Comparison of ENCODE assay signal across 24 cellular contexts in genomic region chr21:30710499-30710898, GRCh38. TPM values are rescaled to one million over a fixed set of nuclear protein-coding genes. Genes with fewer than 3 reads are reported as not detected.
A peak's percentile ranks its signal among the peaks of the same experiment; 100 is the strongest.
DNase-seq lines count a peak whose midpoint lies in the region; ATAC-seq lines count a peak whose summit lies in the region.
"Had no signal": no experiment of that assay in that cellular context is flagged by ENCODE, and none has a peak within 500 bp of the region (broad histone marks: within the 10 kb centered on the region; RNA-seq: fewer than 3 reads in every experiment).

No MANE protein-coding gene starts in this region.

- H3K4me3 Mint-ChIP-seq in activated T-helper 17 cell treated with anti-CD3 and anti-CD28 coated beads, Interleukin-2, amount 50 U/mL, for 72 hours, result peak overlapping the region; percentile 5
- H3K4me3 Mint-ChIP-seq: CD4-positive, alpha-beta T cell; natural killer cell; stimulated activated naive B cell treated with anti-CD40 and anti-IgM and Interleukin-4, amounts not matched to agents 10 μg/mL and 1 μg/mL and 100 μg/mL, for 72 hours had no signal

- H3K27me3 Mint-ChIP-seq in activated T-helper 17 cell treated with anti-CD3 and anti-CD28 coated beads, Interleukin-2, amount 50 U/mL, for 72 hours, result no peaks in the 10 kb centered on the region
- H3K27me3 Mint-ChIP-seq: CD4-positive, alpha-beta T cell; stimulated activated naive B cell treated with anti-CD40 and anti-IgM and Interleukin-4, amounts not matched to agents 10 μg/mL and 1 μg/mL and 100 μg/mL, for 72 hours had no signal

- peak overlapping the region; percentile 78 for H3K27ac Mint-ChIP-seq in activated T-helper 17 cell treated with anti-CD3 and anti-CD28 coated beads, Interleukin-2, amount 50 U/mL, for 72 hours
- H3K27ac Mint-ChIP-seq: CD4-positive, alpha-beta T cell; natural killer cell; stimulated activated naive B cell treated with anti-CD40 and anti-IgM and Interleukin-4, amounts not matched to agents 10 μg/mL and 1 μg/mL and 100 μg/mL, for 72 hours had no signal

- peak; percentile 36 for DNase-seq in stimulated activated CD4-positive, alpha-beta T cell treated with anti-CD3 and anti-CD28 coated beads, Interleukin-15, amount 100 ng/mL, for 24 hours
- DNase-seq in stimulated activated CD4-positive, alpha-beta T cell treated with anti-CD3 and anti-CD28 coated beads, Interleukin-12 subunit alpha, Interleukin-12 subunit beta, amount 100 ng/mL, for 4 hours, result no peak
- DNase-seq in stimulated activated CD4-positive, alpha-beta T cell treated with anti-CD3 and anti-CD28 coated beads, Interleukin-1b, Interleukin-23, amount 100 ng/mL, for 48 hours, result peak; percentile 48
- DNase-seq in hypothalamus (lab: John Stamatoyannopoulos, UW), result no peak
- no peak for DNase-seq in SHP77 treated with DMSO at 0.1 percent for 48 hours (lab: John Stamatoyannopoulos, UW)
- DNase-seq in NCI-H510A (lab: John Stamatoyannopoulos, UW), result no peak
- DNase-seq: CD4-positive, alpha-beta T cell; cerebellar nuclear complex; effector CD8-positive, alpha-beta T cell; left cardiac atrium; mesendoderm; natural killer cell; NCI-H1417; NCI-H2107; RPMI8226; spleen; stimulated activated naive B cell treated with anti-CD40 and anti-IgM and Interleukin-4, amounts not matched to agents 10 μg/mL and 1 μg/mL and 100 μg/mL, for 72 hours; tibial artery had no signal

- peaks cover 5% of the 10 kb centered on the region for H3K9me3 Mint-ChIP-seq in activated T-helper 17 cell treated with anti-CD3 and anti-CD28 coated beads, Interleukin-2, amount 50 U/mL, for 72 hours
- H3K9me3 Mint-ChIP-seq: CD4-positive, alpha-beta T cell had no signal

- H3K4me1 Mint-ChIP-seq in activated T-helper 17 cell treated with anti-CD3 and anti-CD28 coated beads, Interleukin-2, amount 50 U/mL, for 72 hours, result no peaks in the 10 kb centered on the region
- H3K4me1 Mint-ChIP-seq: natural killer cell had no signal

- no peaks in the 10 kb centered on the region for H3K36me3 Mint-ChIP-seq in activated T-helper 17 cell treated with anti-CD3 and anti-CD28 coated beads, Interleukin-2, amount 50 U/mL, for 72 hours (ENCODE audit: low read depth)
- H3K36me3 Mint-ChIP-seq: natural killer cell; stimulated activated naive B cell treated with anti-CD40 and anti-IgM and Interleukin-4, amounts not matched to agents 10 μg/mL and 1 μg/mL and 100 μg/mL, for 72 hours had no signal

- ATAC-seq in activated T-helper 17 cell treated with anti-CD3 and anti-CD28 coated beads, Interleukin-2, amount 50 U/mL, for 72 hours (replicated peaks), result peak; percentile 91
- ATAC-seq: gastroesophageal sphincter, left cardiac atrium, natural killer cell had no signal

RNA-seq across cellular contexts. Expression of gene KRTAP21-3, which starts 8.1 kb away (rescaled TPM):
- not detected for total RNA-seq in activated T-helper 17 cell treated with anti-CD3 and anti-CD28 coated beads, Interleukin-2, amount 50 U/mL, for 72 hours
- total RNA-seq: ascending aorta; CD4-positive, alpha-beta T cell; esophagus muscularis mucosa; gastroesophageal sphincter; left cardiac atrium; natural killer cell; NCI-H460; osteocyte; spleen had no signal

RNA-seq across cellular contexts. Expression of gene KRTAP21-2, which starts 36.6 kb away (rescaled TPM):
- total RNA-seq in activated T-helper 17 cell treated with anti-CD3 and anti-CD28 coated beads, Interleukin-2, amount 50 U/mL, for 72 hours, result not detected
- total RNA-seq: ascending aorta; CD4-positive, alpha-beta T cell; esophagus muscularis mucosa; gastroesophageal sphincter; left cardiac atrium; natural killer cell; NCI-H460; osteocyte; spleen had no signal

RNA-seq across cellular contexts. Expression of gene KRTAP21-1, which starts 44.7 kb away (rescaled TPM):
- not detected for total RNA-seq in activated T-helper 17 cell treated with anti-CD3 and anti-CD28 coated beads, Interleukin-2, amount 50 U/mL, for 72 hours
- total RNA-seq: ascending aorta; CD4-positive, alpha-beta T cell; esophagus muscularis mucosa; gastroesophageal sphincter; left cardiac atrium; natural killer cell; NCI-H460; osteocyte; spleen had no signal

Comparison
In these comparisons a context has a peak if more than half of its experiments do, and no peak if none do; other contexts are left out.
1. DNase-seq: peak in stimulated activated CD4-positive, alpha-beta T cell treated with anti-CD3 and anti-CD28 coated beads, Interleukin-15, amount 100 ng/mL, for 24 hours (single experiment) and stimulated activated CD4-positive, alpha-beta T cell treated with anti-CD3 and anti-CD28 coated beads, Interleukin-1b, Interleukin-23, amount 100 ng/mL, for 48 hours (single experiment); none in stimulated activated CD4-positive, alpha-beta T cell treated with anti-CD3 and anti-CD28 coated beads, Interleukin-12 subunit alpha, Interleukin-12 subunit beta, amount 100 ng/mL, for 4 hours (single experiment), hypothalamus (0 of 51), SHP77 treated with DMSO at 0.1 percent for 48 hours (single experiment) and NCI-H510A (single experiment).